1 cellular context compared by ENCODE assay signal in the genomic region with DNA sequence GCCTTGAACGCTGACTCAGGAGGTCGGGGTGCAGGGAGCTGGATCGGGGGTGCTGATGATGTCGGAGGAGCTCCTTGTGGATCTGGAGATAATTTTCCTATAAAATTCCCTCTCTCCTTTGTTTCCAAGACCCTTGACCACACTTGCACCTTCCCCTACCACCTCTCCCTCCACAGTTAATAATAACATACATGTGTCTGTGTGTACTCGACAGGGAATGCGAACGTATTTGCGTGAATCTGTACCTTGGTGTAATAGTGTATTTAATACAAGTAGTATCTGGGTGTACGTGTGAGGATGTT.
TF ChIP-seq lines count a peak whose summit lies in the region.

No MANE protein-coding gene starts in this region.

TF ChIP-seq in HepG2, 621 proteins besides CTCF, POLR2A, EP300 and RAD21:
- TF ChIP-seq BRCA1 (CRISPR knock-in tag; IDR thresholded peaks at IDR 0.05) (no peak), SP4 (CRISPR knock-in tag; IDR thresholded peaks at IDR 0.05) (no peak), NFE2 (CRISPR knock-in tag; IDR thresholded peaks at IDR 0.05) (0 out of 2 replicates have a peak, but pooled peaks have one; percentile 2), EHMT2 (IDR thresholded peaks at IDR 0.05; ENCODE audit: borderline replicate concordance, low read depth, low read length) (peak; percentile 38; the same call in 1 of the 2 replicates), ZNF75D (CRISPR knock-in tag; IDR thresholded peaks at IDR 0.05; ENCODE audit: borderline replicate concordance) (peak; percentile 6; the same call in 1 of the 2 replicates)
